8 cellular contexts compared by ENCODE assay signal in the genomic region with DNA sequence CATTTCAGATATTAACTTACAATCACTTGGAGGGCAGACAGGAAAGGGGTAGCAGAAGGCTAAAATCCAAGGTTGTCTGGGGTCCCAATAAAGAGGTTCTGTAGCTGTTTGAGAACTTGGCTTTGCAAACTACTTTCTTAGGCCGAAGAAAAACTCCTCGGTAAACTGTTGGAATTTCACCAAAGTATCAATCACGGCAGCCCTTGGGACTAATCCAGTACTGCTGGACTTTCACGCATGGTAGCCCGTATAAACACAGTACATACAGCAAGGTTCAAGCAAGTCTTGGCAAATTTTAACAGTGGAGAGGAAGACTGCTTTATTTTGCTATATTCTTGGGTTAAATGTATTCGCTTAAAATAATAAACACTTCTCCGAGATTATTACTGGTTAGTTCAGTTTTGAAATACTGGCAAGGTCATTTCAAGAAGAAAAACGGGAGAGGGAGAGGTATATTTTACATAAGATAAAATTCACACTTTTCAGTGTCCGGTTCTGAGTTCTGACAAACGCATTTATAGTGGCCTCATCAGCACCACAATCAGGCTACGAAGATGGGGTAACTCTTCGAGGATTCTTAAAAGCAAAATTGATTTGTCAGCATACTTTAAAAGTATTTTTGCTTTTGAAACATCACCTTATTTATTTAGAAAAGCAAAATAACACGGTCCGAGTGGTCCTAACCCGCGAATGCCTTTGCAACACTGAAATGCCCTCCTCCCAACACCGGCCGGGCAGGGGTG. TPM values are rescaled to one million over a fixed set of nuclear protein-coding genes. Genes with fewer than 3 reads are reported as not detected.
DNase-seq lines count a peak whose midpoint lies in the region; ATAC-seq and TF ChIP-seq lines count a peak whose summit lies in the region.

No MANE protein-coding gene starts in this region.

- H3K27me3 ChIP-seq in GM23338 (ENCODE audit: insufficient read depth) (no peaks in the 10 kb centered on the region), hepatocyte (no peaks in the 10 kb centered on the region), skeletal muscle satellite cell (ENCODE audit: control insufficient read depth, insufficient read depth, low read length) (no peaks in the 10 kb centered on the region)

- H3K79me2 ChIP-seq in GM23338 (replicated peaks; ENCODE audit: insufficient read depth), result peaks cover 87% of the 10 kb centered on the region
- H3K79me2 ChIP-seq in hepatocyte, result peaks cover 84% of the 10 kb centered on the region

- H3K27ac ChIP-seq in GM23338 (ENCODE audit: low read depth) (no peak overlapping the region), hepatocyte (peak overlapping the region; percentile 88)

- no peak for DNase-seq in GM23338 (ENCODE audit: low spot score)
- DNase-seq in activated B cell treated with CpG ODN at 0.5 μM for 24 hours, result no peak
- DNase-seq in hepatocyte (ENCODE audit: low spot score), result no peak
- no peak for DNase-seq in SW480 (ENCODE audit: low spot score)

- H3K9me3 Mint-ChIP-seq in GM23338 (no peaks in the 10 kb centered on the region), activated B cell treated with CpG ODN at 0.5 μM for 24 hours (no peaks in the 10 kb centered on the region)

- H3K4me2 ChIP-seq in GM23338 (peak overlapping the region; percentile 82), hepatocyte (peak overlapping the region; percentile 92), skeletal muscle satellite cell (ENCODE audit: low read length) (peak overlapping the region; percentile 88)

- H3K9me3 ChIP-seq in hepatocyte (ENCODE audit: low read depth), result no peaks in the 10 kb centered on the region
- no peaks in the 10 kb centered on the region for H3K9me3 ChIP-seq in skeletal muscle satellite cell (replicated peaks; ENCODE audit: low read length)

- peak overlapping the region; percentile 92 for H3K27ac Mint-ChIP-seq in GM23338
- peak overlapping the region; percentile 82 for H3K27ac Mint-ChIP-seq in activated B cell treated with CpG ODN at 0.5 μM for 24 hours

- ATAC-seq in GM23338 (no peak), activated B cell treated with CpG ODN at 0.5 μM for 24 hours (ENCODE audit: low read depth) (no peak), GM21360 (IDR thresholded peaks at IDR 0.05; ENCODE audit: unreplicated experiment) (no peak), GM21423 (IDR thresholded peaks at IDR 0.05; ENCODE audit: unreplicated experiment) (no peak), HG03457 (IDR thresholded peaks at IDR 0.05; ENCODE audit: unreplicated experiment) (no peak)

- H3K9ac ChIP-seq in skeletal muscle satellite cell (ENCODE audit: low read depth, low read length), result peak overlapping the region; percentile 86

- POLR2A ChIA-PET in activated B cell treated with CpG ODN at 0.5 μM for 24 hours (lab: Charles Lee), result interaction anchor here (1.9 kb wide), 1 partner anchor 205 kb away, joined by 15 read pairs; the partner anchor contains the start of gene CYP46A1

- intact Hi-C loops in activated B cell treated with CpG ODN at 0.5 μM for 24 hours (cut with micrococcal nuclease), result no loop called here

- H3K4me1 ChIP-seq in GM23338 (ENCODE audit: insufficient read depth) (peaks cover 21% of the 10 kb centered on the region), hepatocyte (ENCODE audit: insufficient read depth) (peaks cover 35% of the 10 kb centered on the region), skeletal muscle satellite cell (ENCODE audit: control insufficient read depth, insufficient read depth, low read length) (peaks cover 23% of the 10 kb centered on the region)

- no peak for TF ChIP-seq CTCF in GM23338 (conservative IDR thresholded peaks at IDR 0.05; ENCODE audit: low read depth in 2 of 2)
- TF ChIP-seq CTCF in activated B cell treated with CpG ODN at 0.5 μM for 24 hours (IDR thresholded peaks at IDR 0.05), result no peak
- TF ChIP-seq CTCF in hepatocyte (IDR thresholded peaks at IDR 0.05; ENCODE audit: poor library complexity), result no peak

- H3K36me3 Mint-ChIP-seq in GM23338 (ENCODE audit: low read depth) (no peaks in the 10 kb centered on the region; the same call in 2 of the 3 replicates), activated B cell treated with CpG ODN at 0.5 μM for 24 hours (ENCODE audit: low read depth) (peaks cover 8% of the 10 kb centered on the region)

- H3K4me3 ChIP-seq in GM23338 (peak overlapping the region; percentile 92), hepatocyte (peak overlapping the region; percentile 55), skeletal muscle satellite cell (ENCODE audit: low read length) (peak overlapping the region; percentile 80)

- CTCF ChIA-PET in activated B cell treated with CpG ODN at 0.5 μM for 24 hours (lab: Charles Lee), result no interaction called here

- H3K9me2 ChIP-seq in GM23338 (ENCODE audit: insufficient read depth), result no peaks in the 10 kb centered on the region
- H3K9me2 ChIP-seq in hepatocyte (replicated peaks; ENCODE audit: insufficient read depth), result no peaks in the 10 kb centered on the region

- WGBS in hepatocyte (ENCODE audit: low lambda C conversion rate, missing lambda C conversion rate), result 33% methylated on average over 18 of the region's 18 CpGs

- H3K4me1 Mint-ChIP-seq in GM23338 (peaks cover 32% of the 10 kb centered on the region), activated B cell treated with CpG ODN at 0.5 μM for 24 hours (peaks cover 52% of the 10 kb centered on the region)

- H3K4me3 Mint-ChIP-seq in GM23338 (peak overlapping the region; percentile 93), activated B cell treated with CpG ODN at 0.5 μM for 24 hours (peak overlapping the region; percentile 94)

- peaks cover 56% of the 10 kb centered on the region for H4K20me1 ChIP-seq in GM23338 (replicated peaks; ENCODE audit: insufficient read depth)
- H4K20me1 ChIP-seq in hepatocyte (ENCODE audit: insufficient read depth, poor library complexity, severe bottlenecking), result peaks cover 69% of the 10 kb centered on the region

- H3K27me3 Mint-ChIP-seq in GM23338 (ENCODE audit: insufficient read depth, low read depth, poor library complexity), result peaks cover 11% of the 10 kb centered on the region
- H3K27me3 Mint-ChIP-seq in activated B cell treated with CpG ODN at 0.5 μM for 24 hours, result no peaks in the 10 kb centered on the region

- H3F3A ChIP-seq in GM23338 (replicated peaks; ENCODE audit: low read depth), result 0 out of 2 replicates have a peak, but pooled peaks cover 6% of the 10 kb centered on the region

- H2AFZ ChIP-seq in GM23338, result peak overlapping the region; percentile 40; the same call in 1 of the 2 replicates
- H2AFZ ChIP-seq in hepatocyte, result peak overlapping the region; percentile 48

- H3K36me3 ChIP-seq in GM23338 (ENCODE audit: insufficient read depth) (no peaks in the 10 kb centered on the region), hepatocyte (replicated peaks; ENCODE audit: insufficient read depth, low read depth) (no peaks in the 10 kb centered on the region), skeletal muscle satellite cell (ENCODE audit: insufficient read depth, low read length) (no peaks in the 10 kb centered on the region)

TF ChIP-seq in GM23338, 12 proteins besides CTCF, POLR2A, EP300 and RAD21 (continues in another document):
- TF ChIP-seq POLR2AphosphoS5 (IDR thresholded peaks at IDR 0.05; ENCODE audit: low read depth), result no peak
- TF ChIP-seq, protein P1, sequence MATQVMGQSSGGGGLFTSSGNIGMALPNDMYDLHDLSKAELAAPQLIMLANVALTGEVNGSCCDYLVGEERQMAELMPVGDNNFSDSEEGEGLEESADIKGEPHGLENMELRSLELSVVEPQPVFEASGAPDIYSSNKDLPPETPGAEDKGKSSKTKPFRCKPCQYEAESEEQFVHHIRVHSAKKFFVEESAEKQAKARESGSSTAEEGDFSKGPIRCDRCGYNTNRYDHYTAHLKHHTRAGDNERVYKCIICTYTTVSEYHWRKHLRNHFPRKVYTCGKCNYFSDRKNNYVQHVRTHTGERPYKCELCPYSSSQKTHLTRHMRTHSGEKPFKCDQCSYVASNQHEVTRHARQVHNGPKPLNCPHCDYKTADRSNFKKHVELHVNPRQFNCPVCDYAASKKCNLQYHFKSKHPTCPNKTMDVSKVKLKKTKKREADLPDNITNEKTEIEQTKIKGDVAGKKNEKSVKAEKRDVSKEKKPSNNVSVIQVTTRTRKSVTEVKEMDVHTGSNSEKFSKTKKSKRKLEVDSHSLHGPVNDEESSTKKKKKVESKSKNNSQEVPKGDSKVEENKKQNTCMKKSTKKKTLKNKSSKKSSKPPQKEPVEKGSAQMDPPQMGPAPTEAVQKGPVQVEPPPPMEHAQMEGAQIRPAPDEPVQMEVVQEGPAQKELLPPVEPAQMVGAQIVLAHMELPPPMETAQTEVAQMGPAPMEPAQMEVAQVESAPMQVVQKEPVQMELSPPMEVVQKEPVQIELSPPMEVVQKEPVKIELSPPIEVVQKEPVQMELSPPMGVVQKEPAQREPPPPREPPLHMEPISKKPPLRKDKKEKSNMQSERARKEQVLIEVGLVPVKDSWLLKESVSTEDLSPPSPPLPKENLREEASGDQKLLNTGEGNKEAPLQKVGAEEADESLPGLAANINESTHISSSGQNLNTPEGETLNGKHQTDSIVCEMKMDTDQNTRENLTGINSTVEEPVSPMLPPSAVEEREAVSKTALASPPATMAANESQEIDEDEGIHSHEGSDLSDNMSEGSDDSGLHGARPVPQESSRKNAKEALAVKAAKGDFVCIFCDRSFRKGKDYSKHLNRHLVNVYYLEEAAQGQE (IDR thresholded peaks at IDR 0.05; ENCODE audit: unreplicated experiment), result no peak
- no peak for TF ChIP-seq ZNF331 (CRISPR knock-in tag; IDR thresholded peaks at IDR 0.05; ENCODE audit: low read depth)
- TF ChIP-seq EZH2phosphoT487 (IDR thresholded peaks at IDR 0.05; ENCODE audit: unreplicated experiment), result no peak
- TF ChIP-seq JUNB (IDR thresholded peaks at IDR 0.05; ENCODE audit: unreplicated experiment), result no peak
- TF ChIP-seq NANOG (IDR thresholded peaks at IDR 0.05; ENCODE audit: borderline replicate concordance), result no peak
- no peak for TF ChIP-seq EZH2 (IDR thresholded peaks at IDR 0.05; ENCODE audit: low read depth, unreplicated experiment)

RNA-seq across cellular contexts. Expression of gene SETD3, which starts 1.3 kb away (rescaled TPM):
- 68.0 and 76.2 TPM in 2 replicates for total RNA-seq in GM23338 (2014; rRNA removed; shearing (Covaris generic))
- polyA plus RNA-seq in GM23338 (2016; fragmentation: Nextera tagmentation; extraction: Ambion mirVana) (35.7 and 40.7 TPM in 2 replicates), hepatocyte (43.6 and 47.0 TPM in 2 replicates)
- total RNA-seq in activated B cell treated with CpG ODN at 0.5 μM for 24 hours (31.9 and 33.2 TPM in 2 replicates), hepatocyte (60.2 and 67.3 TPM in 2 replicates)
- 36.5 and 41.7 TPM in 2 replicates for total RNA-seq in skeletal muscle satellite cell (2012; rRNA removed)

RNA-seq across cellular contexts. Expression of gene CCNK, which starts 1.9 kb away (rescaled TPM):
- 54.0 and 63.4 TPM in 2 replicates for total RNA-seq in GM23338 (2014; rRNA removed; shearing (Covaris generic))
- 57.8 and 60.6 TPM in 2 replicates for polyA plus RNA-seq in GM23338 (2016; fragmentation: Nextera tagmentation; extraction: Ambion mirVana)
- 76.7 and 79.2 TPM in 2 replicates for total RNA-seq in activated B cell treated with CpG ODN at 0.5 μM for 24 hours
- total RNA-seq in hepatocyte, result 15.6 and 22.0 TPM in 2 replicates
- 10.1 and 11.1 TPM in 2 replicates for polyA plus RNA-seq in hepatocyte
- total RNA-seq in skeletal muscle satellite cell (2012; rRNA removed), result 25.6 and 26.4 TPM in 2 replicates
